Comparison of ENCODE assay signal across 17 cellular contexts in the genomic region with DNA sequence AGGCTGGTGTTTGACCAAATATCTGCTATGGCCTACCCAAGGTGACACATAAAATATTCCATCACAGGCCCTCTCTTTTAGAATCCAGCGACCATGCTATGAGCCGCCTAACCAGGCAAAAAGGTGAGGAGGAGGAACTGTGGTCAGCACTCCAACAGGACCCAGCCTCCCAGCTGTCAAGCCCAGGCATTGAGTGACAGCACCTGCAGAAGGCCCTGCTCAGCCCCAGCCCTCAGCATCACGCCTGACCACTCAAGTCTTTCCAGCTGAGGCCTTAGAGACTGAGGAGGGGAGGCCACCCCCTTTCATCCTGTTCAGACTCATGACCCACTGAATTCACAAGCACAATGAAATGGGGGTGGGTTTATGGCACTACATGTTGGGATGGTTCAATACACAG. TPM values are rescaled to one million over a fixed set of nuclear protein-coding genes. Genes with fewer than 3 reads are reported as not detected.
DNase-seq lines count a peak whose midpoint lies in the region; ATAC-seq and TF ChIP-seq lines count a peak whose summit lies in the region.
"Had no signal": no experiment of that assay in that cellular context is flagged by ENCODE, and none has a peak within 500 bp of the region (broad histone marks: within the 10 kb centered on the region; RNA-seq: fewer than 3 reads in every experiment).

No MANE protein-coding gene starts in this region.

- no peaks in the 10 kb centered on the region for H3K36me3 Mint-ChIP-seq in type B pancreatic cell
- no peaks in the 10 kb centered on the region for H3K36me3 Mint-ChIP-seq in Caco-2 (ENCODE audit: insufficient read depth, unreplicated experiment)
- H3K36me3 Mint-ChIP-seq: CD4-positive, CD25-positive, alpha-beta regulatory T cell; CD8-positive, alpha-beta memory T cell; IgD-negative memory B cell had no signal

- H3K4me1 ChIP-seq in right atrium auricular region (no peaks in the 10 kb centered on the region), Caco-2 (no peaks in the 10 kb centered on the region)
- H3K4me1 ChIP-seq: BE2C had no signal

- intact Hi-C loops in Right ventricle myocardium superior (cut with DNase I) (no loop called here), Caco-2 (cut with micrococcal nuclease; ENCODE audit: unreplicated experiment) (no loop called here)

- BruUV-seq in Caco-2 (replicated peaks; lab: Mats Ljungman, UMichigan): no TSS peak

- H3K27ac Mint-ChIP-seq in type B pancreatic cell (no peak overlapping the region), Caco-2 (ENCODE audit: unreplicated experiment) (no peak overlapping the region)
- H3K27ac Mint-ChIP-seq: CD4-positive, CD25-positive, alpha-beta regulatory T cell; CD8-positive, alpha-beta memory T cell; GM23338; IgD-negative memory B cell had no signal

- no peaks in the 10 kb centered on the region for H3K9me3 Mint-ChIP-seq in type B pancreatic cell
- H3K9me3 Mint-ChIP-seq in Caco-2 (ENCODE audit: unreplicated experiment): no peaks in the 10 kb centered on the region
- H3K9me3 Mint-ChIP-seq: CD8-positive, alpha-beta memory T cell; IgD-negative memory B cell had no signal

- H3K27me3 Mint-ChIP-seq in type B pancreatic cell (peaks cover 11% of the 10 kb centered on the region), Caco-2 (ENCODE audit: insufficient read depth, unreplicated experiment) (peaks cover 19% of the 10 kb centered on the region)

- POLR2A ChIA-PET in Caco-2 (lab: Charles Lee): no interaction called here

- no peak overlapping the region for H3K27ac ChIP-seq in right atrium auricular region

- no peak for ATAC-seq in Right ventricle myocardium superior (ENCODE audit: poor library complexity)
- ATAC-seq in left lobe of liver: no peak

- H3K4me3 ChIP-seq in right atrium auricular region: no peak overlapping the region
- H3K4me3 ChIP-seq in Caco-2 (ENCODE audit: low read depth, low read length): no peak overlapping the region
- H3K4me3 ChIP-seq: GM23338 had no signal

- CTCF ChIA-PET in Caco-2 (lab: Charles Lee): no interaction called here

- H3K4me1 Mint-ChIP-seq in type B pancreatic cell (ENCODE audit: unreplicated experiment) (peaks cover 16% of the 10 kb centered on the region), Caco-2 (ENCODE audit: low read depth, unreplicated experiment) (no peaks in the 10 kb centered on the region)
- H3K4me1 Mint-ChIP-seq: CD4-positive, CD25-positive, alpha-beta regulatory T cell; CD8-positive, alpha-beta memory T cell; IgD-negative memory B cell had no signal

- H3K4me3 Mint-ChIP-seq in type B pancreatic cell (no peak overlapping the region), Caco-2 (ENCODE audit: unreplicated experiment) (no peak overlapping the region)
- H3K4me3 Mint-ChIP-seq: CD4-positive, CD25-positive, alpha-beta regulatory T cell; CD8-positive, alpha-beta memory T cell; GM23338; IgD-negative memory B cell had no signal

- H3K9me3 ChIP-seq in right atrium auricular region: no peaks in the 10 kb centered on the region
- H3K9me3 ChIP-seq in Caco-2: no peaks in the 10 kb centered on the region
- H3K9me3 ChIP-seq: BE2C had no signal

- DNase-seq in right atrium auricular region (ENCODE audit: low spot score): peak; percentile 32
- DNase-seq in Right ventricle myocardium superior: no peak
- DNase-seq in left lobe of liver (ENCODE audit: low spot score): peak; percentile 24
- peak; percentile 64 for DNase-seq in type B pancreatic cell (ENCODE audit: extremely low spot score, unreplicated experiment)
- DNase-seq in KG1 (lab: John Stamatoyannopoulos, UW): no peak
- no peak for DNase-seq in Caco-2
- DNase-seq: BE2C; C1 segment of cervical spinal cord; CD4-positive, CD25-positive, alpha-beta regulatory T cell; CD8-positive, alpha-beta memory T cell; DMS153; DMS79; GDM1; H7 had no signal

- H3K27me3 ChIP-seq in right atrium auricular region (no peaks in the 10 kb centered on the region), Caco-2 (replicated peaks; ENCODE audit: control insufficient read depth, insufficient read depth, low read length) (no peaks in the 10 kb centered on the region)
- H3K27me3 ChIP-seq: BE2C had no signal

- no peaks in the 10 kb centered on the region for H3K36me3 ChIP-seq in right atrium auricular region
- H3K36me3 ChIP-seq in Caco-2 (ENCODE audit: control insufficient read depth, insufficient read depth, low read length): no peaks in the 10 kb centered on the region
- H3K36me3 ChIP-seq: BE2C had no signal

- no peak for TF ChIP-seq CTCF in right atrium auricular region (IDR thresholded peaks at IDR 0.05)
- TF ChIP-seq CTCF in type B pancreatic cell (conservative IDR thresholded peaks at IDR 0.05): no peak
- TF ChIP-seq CTCF in Caco-2 (IDR thresholded peaks at IDR 0.05; ENCODE audit: insufficient read depth in 1 of 2, low read depth in 1 of 2, low read length in 1 of 2, severe bottlenecking in 1 of 2, unreplicated experiment in 1 of 2): no peak

RNA-seq across cellular contexts. Expression of a gene that starts 43.0 kb away (rescaled TPM):
- total RNA-seq in right atrium auricular region: 10 to 100 TPM; 53.8 to 64.0 TPM
- total RNA-seq in Right ventricle myocardium superior: 117 TPM
- 50.3 TPM for total RNA-seq in left lobe of liver
- 25.7 and 137 TPM in 2 replicates for total RNA-seq in type B pancreatic cell (ENCODE audit: low replicate concordance)
- 0.27 TPM in 1 of 2 replicates, not detected in the other for total RNA-seq in Caco-2 (2022)
- total RNA-seq: A172; CD4-positive, CD25-positive, alpha-beta regulatory T cell; CD8-positive, alpha-beta memory T cell had no signal

Comparison
In these comparisons a context has a peak if more than half of its experiments do, and no peak if none do; other contexts are left out.
1. DNase-seq: peak in right atrium auricular region (single experiment), left lobe of liver (single experiment) and type B pancreatic cell (single experiment); none in Right ventricle myocardium superior (single experiment), KG1 (single experiment) and Caco-2 (0 of 2).
2. RNA of a gene that starts 43.0 kb away (total RNA-seq): 25.7 to 137 TPM in type B pancreatic cell, 117 TPM in Right ventricle myocardium superior (single experiment), 53.8 to 64.0 TPM in right atrium auricular region and 50.3 TPM in left lobe of liver (single experiment); 0.27 TPM in Caco-2; every median in the first group is over 10 times any median in the second.